ENCODE assay signal across 8 cellular contexts in the genomic region with DNA sequence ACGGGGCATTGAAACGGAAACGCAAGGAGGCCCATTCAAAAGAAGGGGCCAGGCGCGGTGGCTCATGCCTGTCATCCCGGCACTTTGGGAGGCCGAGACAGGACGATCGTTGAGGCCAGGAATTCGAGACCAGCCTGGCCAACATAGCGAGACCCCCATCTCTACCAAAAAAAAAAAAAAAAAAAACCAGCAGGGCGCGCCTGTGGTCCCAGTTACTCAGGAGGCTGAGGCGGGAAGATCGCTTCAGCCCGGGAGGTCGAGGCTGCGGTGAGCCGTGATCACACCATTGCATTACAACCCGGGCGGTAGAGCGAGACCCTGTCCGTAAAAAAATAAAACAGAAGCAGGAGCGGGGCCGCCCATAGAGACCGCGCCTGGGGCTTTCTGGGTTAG. TPM values are rescaled to one million over a fixed set of nuclear protein-coding genes. Genes with fewer than 3 reads are reported as not detected.
A peak's percentile ranks its signal among the peaks of the same experiment; 100 is the strongest.
DNase-seq lines count a peak whose midpoint lies in the region; ATAC-seq and TF ChIP-seq lines count a peak whose summit lies in the region.

No MANE protein-coding gene starts in this region.

- peak overlapping the region; percentile 76 to 100 (median 89) for H3K4me3 ChIP-seq in heart right ventricle
- H3K4me3 ChIP-seq in adrenal gland, result peak overlapping the region in 3 of 4 donors; percentile 30 to 87 (median 65)
- peak overlapping the region; percentile 87 for H3K4me3 ChIP-seq in lung

- 30 to 31% methylated on average over 27 of the region's 27 CpGs for WGBS in heart right ventricle, 2 donors
- 16 to 25% (median 22%) methylated on average over 24 to 27 of the region's 27 CpGs for WGBS in adrenal gland, 4 donors
- 23 to 27% methylated on average over 27 of the region's 27 CpGs for WGBS in lung, 2 donors

- intact Hi-C loops in heart right ventricle (cut with DNase I) (loop anchor here in 2 of 10 donors (5.0 kb wide), 2 partner anchors 37 to 67 kb away; a partner anchor contains a TSS), left ventricle myocardium superior (cut with micrococcal nuclease) (no loop called here), adrenal gland (cut with DNase I) (no loop called here)

- ATAC-seq in heart right ventricle (no peak), left ventricle myocardium superior (no peak), lung (ENCODE audit: insufficient read depth, low FRiP score) (no peak), GM19455 (IDR thresholded peaks at IDR 0.05; ENCODE audit: unreplicated experiment) (no peak)

- DNase-seq in heart right ventricle (no peak), left ventricle myocardium superior (no peak), adrenal gland (no peak), lung (ENCODE audit: low spot score) (no peak), NCI-H526 treated with DMSO at 0.1 percent for 48 hours (lab: John Stamatoyannopoulos, UW) (no peak), RPMI8226 (no peak), NCI-H2196 (lab: John Stamatoyannopoulos, UW; ENCODE audit: unreplicated experiment) (no peak)

- H3K27ac ChIP-seq in heart right ventricle (peak overlapping the region; percentile 81 to 97 (median 95)), adrenal gland (peak overlapping the region in 4 of 5 donors; percentile 87 to 94 (median 93)), lung (ENCODE audit: low read depth in 1 of 2, low read length in 1 of 2) (peak overlapping the region; percentile 85 to 95)

- no peaks in the 10 kb centered on the region for H3K27me3 ChIP-seq in heart right ventricle
- H3K27me3 ChIP-seq in adrenal gland, result no peaks in the 10 kb centered on the region
- H3K27me3 ChIP-seq in lung (ENCODE audit: control insufficient read depth, insufficient read depth), result no peaks in the 10 kb centered on the region

- H3K36me3 ChIP-seq in heart right ventricle (peaks cover 0 to 34% (median 0%) of the 10 kb centered on the region in 9 donors), adrenal gland (replicated peaks in 1 of 2) (peaks cover 0 to 14% of the 10 kb centered on the region in 2 donors), lung (ENCODE audit: control insufficient read depth in 2 of 2, insufficient read depth in 2 of 2, low read length in 2 of 2) (peaks cover 0 to 18% of the 10 kb centered on the region in 2 donors)

- H3K9me3 ChIP-seq in heart right ventricle (no peaks in the 10 kb centered on the region), adrenal gland (replicated peaks in 1 of 3) (no peaks in the 10 kb centered on the region), lung (ENCODE audit: control insufficient read depth in 2 of 2, insufficient read depth in 1 of 2, low read length in 1 of 2) (no peaks in the 10 kb centered on the region)

- TF ChIP-seq CTCF in heart right ventricle (IDR thresholded peaks at IDR 0.05), result no peak
- TF ChIP-seq CTCF in adrenal gland (IDR thresholded peaks at IDR 0.05), result no peak
- TF ChIP-seq CTCF in lung (IDR thresholded peaks at IDR 0.05; ENCODE audit: control extremely low read depth, extremely low read depth), result no peak

- TF ChIP-seq POLR2A in adrenal gland (IDR thresholded peaks at IDR 0.05), result no peak

- H3K4me1 ChIP-seq in heart right ventricle (peaks cover 5 to 41% (median 26%) of the 10 kb centered on the region in 9 donors), adrenal gland (replicated peaks in 1 of 2) (peaks cover 22 to 24% of the 10 kb centered on the region in 2 donors), lung (ENCODE audit: control insufficient read depth in 2 of 2, insufficient read depth in 2 of 2, low read length in 2 of 2) (peaks cover 0 to 5% of the 10 kb centered on the region in 2 donors)

RNA-seq across cellular contexts. Expression of a gene that starts 0.4 kb away (rescaled TPM):
- 10 to 100 TPM in 8 of 10 donors, 1 to 10 TPM in 2; 7.3 to 14.1 (median 11.1) TPM for total RNA-seq in heart right ventricle
- 10 to 100 TPM; 44.6 to 45.7 TPM for polyA plus RNA-seq in heart right ventricle
- total RNA-seq in left ventricle myocardium superior, result 11.8 TPM
- total RNA-seq in adrenal gland, result 10 to 100 TPM; 19.1 to 64.3 (median 25.5) TPM
- 10 to 100 TPM; 17.3 to 82.7 (median 68.4) TPM for polyA plus RNA-seq in adrenal gland
- total RNA-seq in lung, result 10 to 100 TPM; 10.7 to 30.9 TPM
- 10 to 100 TPM; 52.8 to 86.7 TPM for polyA plus RNA-seq in lung

RNA-seq across cellular contexts. Expression of a gene that starts 13.4 kb away (rescaled TPM):
- total RNA-seq in heart right ventricle, result under 1 TPM; 0.09 to 0.85 (median 0.51) TPM
- 1 to 10 TPM in 1 of 2 donors, under 1 TPM in 1; 0.45 to 1.2 TPM for polyA plus RNA-seq in heart right ventricle
- total RNA-seq in left ventricle myocardium superior, result 0.22 TPM
- total RNA-seq in adrenal gland, result 1 to 10 TPM in 2 of 8 donors, under 1 TPM in 5, not detected in 1; 0.06 to 1.3 (median 0.72) TPM
- polyA plus RNA-seq in adrenal gland, result 1 to 10 TPM in 2 of 3 donors, not detected in 1; 1.2 to 2.1 TPM
- total RNA-seq in lung, result 10 to 100 TPM in 1 of 2 donors, 1 to 10 TPM in 1; 1.8 to 11.8 TPM
- 1 to 10 TPM; 6.8 to 9.9 TPM for polyA plus RNA-seq in lung

RNA-seq across cellular contexts. Expression of a gene that starts 38.9 kb away (rescaled TPM):
- total RNA-seq in heart right ventricle (100 to 1,000 TPM in 5 of 10 donors, 10 to 100 TPM in 5; 58.6 to 180 (median 106) TPM), left ventricle myocardium superior (47.2 TPM), adrenal gland (10 to 100 TPM; 17.2 to 34.1 (median 20.6) TPM), lung (10 to 100 TPM; 17.0 to 58.5 TPM)
- polyA plus RNA-seq in heart right ventricle (100 to 1,000 TPM in 1 of 2 donors, 10 to 100 TPM in 1; 82.1 to 102 TPM), adrenal gland (10 to 100 TPM in 2 of 3 donors, 1 to 10 TPM in 1; 1.5 to 72.2 (median 37.6) TPM), lung (10 to 100 TPM; 54.7 to 76.7 TPM)
